ENCODE assay signal across 19 cellular contexts in genomic region chr1:9356021-9356420, GRCh38.
DNase-seq lines count a peak whose midpoint lies in the region; ATAC-seq, FAIRE-seq and TF ChIP-seq lines count a peak whose summit lies in the region.
"Had no signal": no experiment of that assay in that cellular context is flagged by ENCODE, and none has a peak within 500 bp of the region (broad histone marks: within the 10 kb centered on the region; RNA-seq: fewer than 3 reads in every experiment).

No MANE protein-coding gene starts in this region.

- ATAC-seq in HCT116, result no peak
- ATAC-seq in PC-3, result no peak
- ATAC-seq in GM19397 (IDR thresholded peaks at IDR 0.05; ENCODE audit: unreplicated experiment), result no peak

- no peak overlapping the region for H3K14ac ChIP-seq in neuronal stem cell (ENCODE audit: low read length)

- H3K9me1 ChIP-seq in endothelial cell of umbilical vein (replicated peaks; ENCODE audit: control insufficient read depth, extremely low read depth, insufficient read depth, low read length), result no peaks in the 10 kb centered on the region

- H4K8ac ChIP-seq in neuronal stem cell (ENCODE audit: low read depth, low read length), result no peak overlapping the region

- TF ChIP-seq RAD21 in HCT116 (IDR thresholded peaks at IDR 0.05; ENCODE audit: low read depth), result no peak

- H2AFZ ChIP-seq in HCT116 (ENCODE audit: low read depth, low read length, poor library complexity, severe bottlenecking) (no peak overlapping the region), PC-3 (ENCODE audit: low read length) (no peak overlapping the region), endothelial cell of umbilical vein (ENCODE audit: low read depth, low read length) (no peak overlapping the region), neuronal stem cell (ENCODE audit: low read length) (no peak overlapping the region)

- no peak overlapping the region for H3K23ac ChIP-seq in neuronal stem cell (ENCODE audit: low read depth, low read length, poor library complexity)

- H3K9me3 ChIP-seq in HCT116 (ENCODE audit: control insufficient read depth in 1 of 2, insufficient read depth in 1 of 2, low read depth in 1 of 2, low read length in 2 of 2) (no peaks in the 10 kb centered on the region), PC-3 (ENCODE audit: low read length) (no peaks in the 10 kb centered on the region), endothelial cell of umbilical vein (replicated peaks; ENCODE audit: control insufficient read depth, insufficient read depth, low read length) (no peaks in the 10 kb centered on the region), neuronal stem cell (replicated peaks in 1 of 2; ENCODE audit: control insufficient read depth in 2 of 2, insufficient read depth in 1 of 2, low read depth in 1 of 2, low read length in 2 of 2) (no peaks in the 10 kb centered on the region)
- H3K9me3 ChIP-seq: HAP-1 had no signal

- no peak overlapping the region for H2BK15ac ChIP-seq in neuronal stem cell (ENCODE audit: low read length)

- H2BK12ac ChIP-seq in neuronal stem cell (ENCODE audit: low read length), result no peak overlapping the region

- TF ChIP-seq CTCF in HCT116 (IDR thresholded peaks at IDR 0.05 in 2 of 3, conservative IDR thresholded peaks at IDR 0.05 in 1 of 3; ENCODE audit: borderline replicate concordance in 1 of 3, insufficient read depth in 1 of 3, low read depth in 2 of 3, low read length in 2 of 3), result no peak
- no peak for TF ChIP-seq CTCF in PC-3 (conservative IDR thresholded peaks at IDR 0.05; ENCODE audit: low read depth, low read length)
- TF ChIP-seq CTCF in endothelial cell of umbilical vein (IDR thresholded peaks at IDR 0.05; ENCODE audit: extremely low read depth in 1 of 2, insufficient read depth in 1 of 2, low read depth in 1 of 2, low read length in 2 of 2), result no peak

- H3K36me3 ChIP-seq in HCT116 (ENCODE audit: control insufficient read depth in 1 of 2, insufficient read depth in 2 of 2, low read length in 2 of 2) (peaks cover 0 to 4% of the 10 kb centered on the region in 2 experiments; a peak in 1 of 4 replicates), PC-3 (ENCODE audit: low read depth, low read length) (peaks cover 13% of the 10 kb centered on the region), endothelial cell of umbilical vein (ENCODE audit: control insufficient read depth in 2 of 2, extremely low read depth in 1 of 2, insufficient read depth in 2 of 2, low read length in 2 of 2) (peaks cover 4 to 50% of the 10 kb centered on the region in 2 experiments), neuronal stem cell (replicated peaks in 1 of 2; ENCODE audit: control insufficient read depth in 2 of 2, insufficient read depth in 2 of 2, low read length in 2 of 2) (peaks cover 0 to 2% of the 10 kb centered on the region in 2 donors)
- H3K36me3 ChIP-seq: HAP-1 had no signal

- no peaks in the 10 kb centered on the region for H3F3A ChIP-seq in PC-3 (ENCODE audit: low read length, unreplicated experiment)

- H3K4me1 ChIP-seq in HCT116 (ENCODE audit: control insufficient read depth in 1 of 2, insufficient read depth in 2 of 2, low read length in 2 of 2) (peaks cover 0 to 23% of the 10 kb centered on the region in 2 experiments; a peak in 2 of 4 replicates), PC-3 (ENCODE audit: insufficient read depth, low read length) (peaks cover 9% of the 10 kb centered on the region), endothelial cell of umbilical vein (ENCODE audit: control insufficient read depth, extremely low read depth, insufficient read depth, low read length) (peaks cover 3% of the 10 kb centered on the region), neuronal stem cell (ENCODE audit: control insufficient read depth in 2 of 2, insufficient read depth in 1 of 2, low read depth in 1 of 2, low read length in 2 of 2) (peaks cover 0 to 4% of the 10 kb centered on the region in 2 donors)
- H3K4me1 ChIP-seq: HAP-1 had no signal

- POLR2A ChIA-PET in HCT116 (lab: Charles Lee) (no interaction called here), PC-3 (lab: Charles Lee; ENCODE audit: unreplicated experiment) (no interaction called here), endothelial cell of umbilical vein (lab: Charles Lee) (no interaction called here)

- CTCF ChIA-PET in HCT116 (lab: Charles Lee) (no interaction called here), PC-3 (lab: Charles Lee) (no interaction called here), endothelial cell of umbilical vein (lab: Charles Lee) (no interaction called here)

- H3K27ac ChIP-seq in HCT116 (ENCODE audit: low read depth, low read length) (no peak overlapping the region), PC-3 (ENCODE audit: low read length) (no peak overlapping the region), endothelial cell of umbilical vein (ENCODE audit: insufficient read depth, low read depth, low read length) (no peak overlapping the region), neuronal stem cell (replicated peaks; ENCODE audit: low read length) (no peak overlapping the region)

- no peak overlapping the region for H2AK5ac ChIP-seq in neuronal stem cell (ENCODE audit: low read depth, low read length)

- RAD21 ChIA-PET in HCT116 (lab: Charles Lee; ENCODE audit: low non-redundant PET in 1 of 2, low total read pairs in 2 of 2, uncharacterized antibody in 2 of 2, unreplicated experiment in 2 of 2), result no interaction called here

- peak overlapping the region; percentile 46 for H2BK5ac ChIP-seq in neuronal stem cell (ENCODE audit: low read length)

- whole genome bisulfite sequencing in neuronal stem cell (ENCODE audit: extremely low coverage in 2 of 2, insufficient read length in 2 of 2, insufficient replicate concordance in 1 of 2), 2 donors, result no CpG with 5 or more reads among the region's 24 CpGs

- BruUV-seq in HCT116 (replicated peaks; lab: Mats Ljungman, UMichigan) (TSS peak; percentile 50), PC-3 (replicated peaks; lab: Mats Ljungman, UMichigan) (TSS peak; percentile 46), endothelial cell of umbilical vein (replicated peaks; lab: Mats Ljungman, UMichigan) (TSS peak; percentile 61)

- no peak overlapping the region for H2BK120ac ChIP-seq in neuronal stem cell (ENCODE audit: low read depth, low read length)

- H3K79me2 ChIP-seq in HCT116 (ENCODE audit: insufficient read depth, low read length), result no peaks in the 10 kb centered on the region; the same call in 1 of the 2 replicates
- H3K79me2 ChIP-seq in PC-3 (ENCODE audit: low read length), result peaks cover 40% of the 10 kb centered on the region
- H3K79me2 ChIP-seq in endothelial cell of umbilical vein (ENCODE audit: control insufficient read depth, insufficient read depth, low read length), result peaks cover 84% of the 10 kb centered on the region

- H3K79me1 ChIP-seq in neuronal stem cell (ENCODE audit: low read depth, low read length), result no peaks in the 10 kb centered on the region

- intact Hi-C loops in HCT116 (cut with micrococcal nuclease) (no loop called here), PC-3 (cut with micrococcal nuclease) (no loop called here), endothelial cell of umbilical vein (cut with micrococcal nuclease) (no loop called here)

- no peak overlapping the region for H3K9ac ChIP-seq in HCT116 (ENCODE audit: low read length)
- H3K9ac ChIP-seq in PC-3 (ENCODE audit: low read length), result no peak overlapping the region
- no peak overlapping the region for H3K9ac ChIP-seq in endothelial cell of umbilical vein (replicated peaks; ENCODE audit: extremely low read depth, insufficient read depth, low read length)
- no peak overlapping the region for H3K9ac ChIP-seq in neuronal stem cell (ENCODE audit: low read depth, low read length, poor library complexity)

- no peak overlapping the region for H3K18ac ChIP-seq in neuronal stem cell (ENCODE audit: low read length)

- H3K27me3 ChIP-seq in HCT116 (ENCODE audit: insufficient read depth, low read length) (no peaks in the 10 kb centered on the region), PC-3 (ENCODE audit: low read length) (no peaks in the 10 kb centered on the region), endothelial cell of umbilical vein (ENCODE audit: control insufficient read depth in 2 of 2, insufficient read depth in 2 of 2, low read length in 2 of 2) (no peaks in the 10 kb centered on the region), neuronal stem cell (ENCODE audit: control insufficient read depth in 3 of 3, insufficient read depth in 3 of 3, low read depth in 1 of 3, low read length in 3 of 3) (peaks cover 0 to 17% (median 0%) of the 10 kb centered on the region in 3 experiments)

- no peak for FAIRE-seq in endothelial cell of umbilical vein (lab: Jason Lieb, UNC)
- FAIRE-seq in GM19239 (lab: Jason Lieb, UNC), result no peak
- FAIRE-seq: G401.6, GM12892, H54 had no signal

- H3K4ac ChIP-seq in neuronal stem cell (ENCODE audit: low read length), result no peak overlapping the region

- no peaks in the 10 kb centered on the region for H4K20me1 ChIP-seq in HCT116 (ENCODE audit: insufficient read depth)
- H4K20me1 ChIP-seq in PC-3 (ENCODE audit: low read length), result peaks cover 13% of the 10 kb centered on the region; the same call in 1 of the 2 replicates
- H4K20me1 ChIP-seq in endothelial cell of umbilical vein (replicated peaks; ENCODE audit: control insufficient read depth, extremely low read depth, insufficient read depth, low read length), result no peaks in the 10 kb centered on the region

- H4K91ac ChIP-seq in neuronal stem cell (ENCODE audit: low read depth, low read length, poor library complexity), result no peak overlapping the region

- dilution Hi-C loops in endothelial cell of umbilical vein (cut with MboI; ENCODE audit: extremely low pct_ligation_motif_present, low sequenced_read_pairs), result no loop called here

- no peak for TF ChIP-seq POLR2A in HCT116 (IDR thresholded peaks at IDR 0.05; ENCODE audit: borderline replicate concordance, extremely low read depth, insufficient read depth, insufficient read length)
- TF ChIP-seq POLR2A in endothelial cell of umbilical vein (IDR thresholded peaks at IDR 0.05; ENCODE audit: low read depth, low read length), result no peak

- DNase-seq in HCT116 (ENCODE audit: low read depth, low spot score) (no peak), PC-3 (no peak), endothelial cell of umbilical vein (ENCODE audit: low read depth, low spot score) (no peak), neuronal stem cell (ENCODE audit: low spot score) (no peak), NCI-H1105 (lab: John Stamatoyannopoulos, UW) (no peak), SIG-M5 treated with dmso at 0.1 percent for 504 hours (lab: John Stamatoyannopoulos, UW; ENCODE audit: unreplicated experiment) (no peak), GM19239 (ENCODE audit: insufficient read length, low spot score) (no peak)
- DNase-seq: C1 segment of cervical spinal cord; Calu3; CD4-positive, alpha-beta memory T cell; COR-L47; DMS153; DND-41; GOT3 had no signal

- H3K9me2 ChIP-seq in HCT116 (ENCODE audit: insufficient read depth), result no peaks in the 10 kb centered on the region
- no peaks in the 10 kb centered on the region for H3K9me2 ChIP-seq in PC-3 (replicated peaks; ENCODE audit: low read length)

- H3K4me3 ChIP-seq in HCT116 (replicated peaks in 1 of 2; ENCODE audit: low read depth in 1 of 2, low read length in 2 of 2) (no peak overlapping the region), PC-3 (ENCODE audit: low read length) (no peak overlapping the region), endothelial cell of umbilical vein (replicated peaks in 1 of 3; ENCODE audit: insufficient read depth in 1 of 3, low read depth in 1 of 3, low read length in 3 of 3) (no peak overlapping the region), neuronal stem cell (ENCODE audit: low read length in 2 of 2) (no peak overlapping the region)
- H3K4me3 ChIP-seq: HAP-1 had no signal

- H3K4me2 ChIP-seq in HCT116 (ENCODE audit: low read length) (no peak overlapping the region), PC-3 (ENCODE audit: low read length) (no peak overlapping the region), endothelial cell of umbilical vein (ENCODE audit: insufficient read depth, low read length) (no peak overlapping the region), neuronal stem cell (ENCODE audit: insufficient read depth, low read length, poor library complexity, severe bottlenecking) (no peak overlapping the region)
